In genomic region chr22:11627436-11627797, GRCh38 we compare ENCODE assay signal across 17 cellular contexts.
"Had no signal": no experiment of that assay in that cellular context is flagged by ENCODE, and none has a peak within 500 bp of the region (broad histone marks: within the 10 kb centered on the region; RNA-seq: fewer than 3 reads in every experiment).

No MANE protein-coding gene starts in this region.

- DNase-seq: activated CD4-positive, alpha-beta T cell treated with anti-CD3 and anti-CD28 coated beads for 1 hour; activated CD4-positive, alpha-beta T cell treated with anti-CD3 and anti-CD28 coated beads, Interleukin-2, amount 50 U/mL, for 48 hours; activated CD8-positive, alpha-beta memory T cell treated with anti-CD3 and anti-CD28 coated beads, Interleukin-2, amount 10 ng/mL, durations not matched to agents 7 days and 5 days; activated effector memory CD4-positive, alpha-beta T cell treated with Interleukin-2 at 50 U/mL for 16 hours; activated T-cell treated with anti-CD3 and anti-CD28 coated beads, Interleukin-2, amount 50 U/mL, for 24 hours; amniotic stem cell; cerebellar nuclear complex; esophagus squamous epithelium; gastrocnemius medialis; kidney glomerular epithelial cell; natural killer cell; nucleus accumbens; stimulated activated CD4-positive, alpha-beta T cell treated with anti-CD3 and anti-CD28 coated beads, Interleukin-4, amount 100 ng/mL, for 1 hour; stimulated activated CD8-positive, alpha-beta memory T cell treated with anti-CD3 and anti-CD28 coated beads, Interleukin-4, amount 100 ng/mL, for 48 hours; stomach; thyroid gland had no signal

- H3K9me3 ChIP-seq: gastrocnemius medialis, thyroid gland had no signal

- H3K27me3 ChIP-seq: esophagus squamous epithelium, gastrocnemius medialis, stomach, thyroid gland had no signal

- H3K4me3 ChIP-seq: esophagus squamous epithelium, gastrocnemius medialis, stomach, thyroid gland had no signal

- H3K36me3 ChIP-seq: esophagus squamous epithelium, gastrocnemius medialis, stomach, thyroid gland had no signal

- ATAC-seq: activated CD8-positive, alpha-beta memory T cell treated with anti-CD3 and anti-CD28 coated beads, Interleukin-2, amount 10 ng/mL, durations not matched to agents 7 days and 5 days; activated naive CD4-positive, alpha-beta T cell treated with anti-CD3 and anti-CD28 coated beads, Interleukin-2, amount 50 U/mL, for 72 hours; gastrocnemius medialis had no signal

- H3K4me1 ChIP-seq: esophagus squamous epithelium, gastrocnemius medialis, stomach, thyroid gland had no signal

- H3K27ac ChIP-seq: esophagus squamous epithelium, gastrocnemius medialis, stomach, thyroid gland had no signal
